ENCODE assay signal across 19 cellular contexts in genomic region chr3:112687214-112687613, GRCh38. TPM values are rescaled to one million over a fixed set of nuclear protein-coding genes. Genes with fewer than 3 reads are reported as not detected.
DNase-seq lines count a peak whose midpoint lies in the region; ATAC-seq, FAIRE-seq and TF ChIP-seq lines count a peak whose summit lies in the region.
"Had no signal": no experiment of that assay in that cellular context is flagged by ENCODE, and none has a peak within 500 bp of the region (broad histone marks: within the 10 kb centered on the region; RNA-seq: fewer than 3 reads in every experiment).

No MANE protein-coding gene starts in this region.

- H3K4ac ChIP-seq in mesenchymal stem cell (ENCODE audit: low read depth in 1 of 2, low read length in 2 of 2), result no peak overlapping the region

- H3K4me1 ChIP-seq in A549 (peaks cover 78% of the 10 kb centered on the region), GM23338 (ENCODE audit: insufficient read depth) (peaks cover 24% of the 10 kb centered on the region), astrocyte (ENCODE audit: insufficient read depth, low read length) (peaks cover 40% of the 10 kb centered on the region), mesenchymal stem cell (ENCODE audit: control insufficient read depth, insufficient read depth, low read depth, low read length) (peaks cover 2% of the 10 kb centered on the region)

- H3K27ac Mint-ChIP-seq in GM23338 (no peak overlapping the region), astrocyte (ENCODE audit: unreplicated experiment) (peak overlapping the region; percentile 7)

- CTCF ChIA-PET in A549 (lab: Yijun Ruan, JAX), result interaction anchor here (1.6 kb wide), 1 partner anchor 127 kb away, joined by 4 read pairs; no protein-coding TSS in a partner anchor

- H3K27me3 ChIP-seq in GM23338 (ENCODE audit: insufficient read depth) (no peaks in the 10 kb centered on the region), astrocyte (ENCODE audit: insufficient read depth, low read length) (no peaks in the 10 kb centered on the region), mesenchymal stem cell (ENCODE audit: control insufficient read depth in 1 of 2, insufficient read depth in 1 of 2, low read length in 2 of 2) (no peaks in the 10 kb centered on the region)
- H3K27me3 ChIP-seq: SJSA1 had no signal

- no peaks in the 10 kb centered on the region for H3K79me1 ChIP-seq in mesenchymal stem cell (replicated peaks; ENCODE audit: low read length, poor library complexity, severe bottlenecking)

- H3K4me2 ChIP-seq in A549 (peak overlapping the region; percentile 61), GM23338 (peak overlapping the region; percentile 21; the same call in 1 of the 2 replicates), astrocyte (ENCODE audit: low read length) (peak overlapping the region; percentile 29), mesenchymal stem cell (ENCODE audit: low read length, poor library complexity, severe bottlenecking) (peak overlapping the region; percentile 18)

- no peak overlapping the region for H2BK15ac ChIP-seq in mesenchymal stem cell (ENCODE audit: low read depth, poor library complexity, severe bottlenecking)

- no peaks in the 10 kb centered on the region for H3K36me3 Mint-ChIP-seq in GM23338 (ENCODE audit: low read depth)
- H3K36me3 Mint-ChIP-seq in astrocyte (ENCODE audit: low read depth, unreplicated experiment), result no peaks in the 10 kb centered on the region

- H3K23ac ChIP-seq in mesenchymal stem cell (ENCODE audit: low read length in 2 of 2), result no peak overlapping the region

- DNase-seq in A549 (ENCODE audit: low read depth in 1 of 2, low spot score in 1 of 2) (peak in 1 of 2 experiments; percentile 45), GM23338 (ENCODE audit: low spot score) (no peak), astrocyte (ENCODE audit: low read depth) (no peak), mesenchymal stem cell (no peak), GM19238 (ENCODE audit: insufficient read length, low spot score) (no peak), cerebellar nuclear complex (lab: John Stamatoyannopoulos, UW) (no peak), GDM1 (lab: John Stamatoyannopoulos, UW) (no peak)
- DNase-seq in effector CD4-positive, alpha-beta T cell, result no peak
- DNase-seq: DMS 273 treated with DMSO at 0.1 percent for 48 hours, HCEC 1CT, KBM-7, NCI-H146, NCI-H2081 treated with DMSO at 0.1 percent for 48 hours, NCI-H2227 treated with DMSO at 0.1 percent for 48 hours, OCI-M1 had no signal

- TF ChIP-seq CTCF in A549 (IDR thresholded peaks at IDR 0.05) (no peak), GM23338 (conservative IDR thresholded peaks at IDR 0.05; ENCODE audit: low read depth in 2 of 2) (no peak), astrocyte (IDR thresholded peaks at IDR 0.05; ENCODE audit: insufficient read depth, low read depth, low read length) (no peak)

- no peak overlapping the region for H2AK5ac ChIP-seq in mesenchymal stem cell (ENCODE audit: low read length, severe bottlenecking)

- H2AFZ ChIP-seq in GM23338 (no peak overlapping the region), astrocyte (ENCODE audit: low read depth, low read length) (peak overlapping the region; percentile 48), mesenchymal stem cell (ENCODE audit: low read depth, low read length) (no peak overlapping the region)

- H3K14ac ChIP-seq in mesenchymal stem cell (ENCODE audit: low read length in 2 of 2), result no peak overlapping the region

- no peak overlapping the region for H3K9ac ChIP-seq in astrocyte (ENCODE audit: low read length)
- H3K9ac ChIP-seq in mesenchymal stem cell (ENCODE audit: low read length), result no peak overlapping the region

- TF ChIP-seq EP300 in A549 (IDR thresholded peaks at IDR 0.05), result no peak

- H3K18ac ChIP-seq in mesenchymal stem cell (ENCODE audit: low read depth in 1 of 2, low read length in 2 of 2), result peak overlapping the region; percentile 34 to 66

- FAIRE-seq in A549 (lab: Jason Lieb, UNC) (no peak), astrocyte (lab: Jason Lieb, UNC) (no peak)
- FAIRE-seq: A204.1, GM19239 had no signal

- ATAC-seq in A549 (peak in 1 of 2 experiments; percentile 40; a peak in 3 of 6 replicates), GM23338 (no peak)

- H3K4me1 Mint-ChIP-seq in GM23338, result peaks cover 17% of the 10 kb centered on the region
- peaks cover 43% of the 10 kb centered on the region for H3K4me1 Mint-ChIP-seq in astrocyte (ENCODE audit: low read depth, unreplicated experiment)

- H3K27ac ChIP-seq in A549 (peak overlapping the region; percentile 87 to 88), GM23338 (ENCODE audit: low read depth) (no peak overlapping the region), astrocyte (ENCODE audit: low read depth, low read length) (peak overlapping the region; percentile 16), mesenchymal stem cell (ENCODE audit: low read length, poor library complexity, severe bottlenecking) (no peak overlapping the region)
- H3K27ac ChIP-seq: C4-2B, SJSA1 had no signal

- 6% methylated on average over 3 of the region's 3 CpGs for WGBS in A549 (ENCODE audit: missing lambda C conversion rate)
- 71% methylated on average over 3 of the region's 3 CpGs for WGBS in mesenchymal stem cell

- H2BK5ac ChIP-seq in mesenchymal stem cell (ENCODE audit: low read depth, low read length, poor library complexity, severe bottlenecking), result no peak overlapping the region

- H3K9me3 ChIP-seq in A549, result 0 out of 3 replicates have a peak, but pooled peaks cover under 1% of the 10 kb centered on the region
- H3K9me3 ChIP-seq in astrocyte (ENCODE audit: insufficient read depth, low read depth, low read length), result no peaks in the 10 kb centered on the region
- no peaks in the 10 kb centered on the region for H3K9me3 ChIP-seq in mesenchymal stem cell (ENCODE audit: control insufficient read depth, low read length)
- H3K9me3 ChIP-seq: SJSA1 had no signal

- H4K20me1 ChIP-seq in GM23338 (replicated peaks; ENCODE audit: insufficient read depth) (no peaks in the 10 kb centered on the region), astrocyte (ENCODE audit: insufficient read depth, low read length) (no peaks in the 10 kb centered on the region)

- no peaks in the 10 kb centered on the region for H3K9me3 Mint-ChIP-seq in GM23338
- peaks cover 4% of the 10 kb centered on the region for H3K9me3 Mint-ChIP-seq in astrocyte (ENCODE audit: unreplicated experiment)

- no peak for TF ChIP-seq RAD21 in A549 (conservative IDR thresholded peaks at IDR 0.05 in 1 of 2, IDR thresholded peaks at IDR 0.05 in 1 of 2)

- no peak overlapping the region for H4K91ac ChIP-seq in mesenchymal stem cell (ENCODE audit: low read length)

- H3K27me3 Mint-ChIP-seq in GM23338 (ENCODE audit: insufficient read depth, low read depth, poor library complexity), result peaks cover 3% of the 10 kb centered on the region
- no peaks in the 10 kb centered on the region for H3K27me3 Mint-ChIP-seq in astrocyte (ENCODE audit: low read depth, unreplicated experiment)

- H2BK120ac ChIP-seq in mesenchymal stem cell (ENCODE audit: low read depth, low read length), result no peak overlapping the region

- no peaks in the 10 kb centered on the region for H3F3A ChIP-seq in GM23338 (replicated peaks; ENCODE audit: low read depth)

- H4K8ac ChIP-seq in mesenchymal stem cell (ENCODE audit: low read length), result peak overlapping the region; percentile 37

- POLR2A ChIA-PET in A549 (lab: Yijun Ruan, JAX), result no interaction called here

- H3K4me3 ChIP-seq in A549, result no peak overlapping the region
- H3K4me3 ChIP-seq in GM23338, result no peak overlapping the region
- no peak overlapping the region for H3K4me3 ChIP-seq in astrocyte (ENCODE audit: insufficient read depth, low read depth, low read length)
- H3K4me3 ChIP-seq in mesenchymal stem cell (ENCODE audit: insufficient read depth in 1 of 2, low read depth in 1 of 2, low read length in 2 of 2), result no peak overlapping the region
- H3K4me3 ChIP-seq: SJSA1 had no signal

- no peaks in the 10 kb centered on the region for H3K79me2 ChIP-seq in GM23338 (replicated peaks; ENCODE audit: insufficient read depth)
- H3K79me2 ChIP-seq in astrocyte (ENCODE audit: insufficient read depth, low read length), result no peaks in the 10 kb centered on the region

- H3K36me3 ChIP-seq in GM23338 (ENCODE audit: insufficient read depth) (no peaks in the 10 kb centered on the region), astrocyte (ENCODE audit: insufficient read depth, low read length) (no peaks in the 10 kb centered on the region), mesenchymal stem cell (ENCODE audit: control insufficient read depth in 1 of 2, insufficient read depth in 2 of 2, low read depth in 1 of 2, low read length in 2 of 2) (no peaks in the 10 kb centered on the region)
- H3K36me3 ChIP-seq: SJSA1 had no signal

- no peak for TF ChIP-seq POLR2A in A549 (IDR thresholded peaks at IDR 0.05; ENCODE audit: low read length)

- peak overlapping the region in 1 of 2 experiments; percentile 33 for H2BK12ac ChIP-seq in mesenchymal stem cell (ENCODE audit: low read length in 2 of 2)

- H3K4me3 Mint-ChIP-seq in GM23338 (no peak overlapping the region), astrocyte (ENCODE audit: unreplicated experiment) (no peak overlapping the region)

- no peaks in the 10 kb centered on the region; the same call in 1 of the 2 replicates for H3K9me2 ChIP-seq in GM23338 (ENCODE audit: insufficient read depth)

TF ChIP-seq in A549, 52 proteins besides CTCF, POLR2A, EP300 and RAD21 (continues in another document):
- TF ChIP-seq MAZ (IDR thresholded peaks at IDR 0.05; ENCODE audit: borderline replicate concordance, low read depth, low read length), result no peak
- no peak for TF ChIP-seq ZC3H11A (IDR thresholded peaks at IDR 0.05)
- TF ChIP-seq PHF8 (IDR thresholded peaks at IDR 0.05; ENCODE audit: borderline replicate concordance, low read depth), result no peak
- TF ChIP-seq MYC (IDR thresholded peaks at IDR 0.05; ENCODE audit: borderline replicate concordance, low read length), result no peak
- TF ChIP-seq ZNF302 (CRISPR knock-in tag; IDR thresholded peaks at IDR 0.05), result no peak

TF ChIP-seq in GM23338, 12 proteins besides CTCF, POLR2A, EP300 and RAD21 (continues in another document):
- no peak for TF ChIP-seq STAT1 (IDR thresholded peaks at IDR 0.05; ENCODE audit: unreplicated experiment)

RNA-seq across cellular contexts. Expression of gene CCDC80, which starts 46.3 kb away (rescaled TPM):
- 54.1 and 79.1 TPM in 2 replicates for polyA plus RNA-seq in A549 (2011; rRNA removed)
- 18.3 and 19.6 TPM in 2 replicates for polyA plus RNA-seq in A549 (2012; cell fraction: cytosol; rRNA removed)
- 27.5 and 42.0 TPM in 2 replicates for polyA plus RNA-seq in A549 (2012; cell fraction: nucleus; rRNA removed)
- 111 to 168 TPM (median 148 TPM) in 3 replicates for polyA plus RNA-seq in A549 (2017; fragmentation: RNase III; extraction: RNeasy Plus Mini Kit Qiagen cat#74134 plus additional on column Dnase treatment)
- polyA minus RNA-seq in A549 (2011; rRNA and poly(A)+ RNA removed), result 39.1 and 47.8 TPM in 2 replicates
- 5.4 and 8.1 TPM in 2 replicates for total RNA-seq in GM23338 (2014; rRNA removed; shearing (Covaris generic))
- polyA plus RNA-seq in GM23338 (2016; fragmentation: Nextera tagmentation; extraction: Ambion mirVana), result 6.0 and 6.7 TPM in 2 replicates
- total RNA-seq in astrocyte, result 272 and 333 TPM in 2 replicates
- polyA plus RNA-seq in mesenchymal stem cell (2013, experiment 1 of 2), result 220 TPM
- polyA plus RNA-seq in mesenchymal stem cell (2013, experiment 2 of 2), result 229 TPM

Comparison
In these comparisons a context has a peak if more than half of its experiments do, and no peak if none do; other contexts are left out.
1. H3K27ac ChIP-seq: peak in A549 (2 of 2) and astrocyte (single experiment); none in GM23338 (single experiment) and mesenchymal stem cell (single experiment).
2. RNA of gene CCDC80, which starts 46.3 kb away (total RNA-seq): 272 to 333 TPM in astrocyte; 5.4 to 8.1 TPM in GM23338; every median in the first group is over 10 times any median in the second.
3. Peak in every context shown above with its lines, with median percentiles within 50 percentile points of each other: H3K4me2 ChIP-seq.